In genomic region chr19:15199652-15200574, GRCh38 we compare ENCODE assay signal across 1 cellular context.
A peak's percentile ranks its signal among the peaks of the same experiment; 100 is the strongest.
TF ChIP-seq lines count a peak whose summit lies in the region.

No MANE protein-coding gene starts in this region.

TF ChIP-seq in HepG2, 621 proteins besides CTCF, POLR2A, EP300 and RAD21 (continued from another document):
- TF ChIP-seq PATZ1 (CRISPR knock-in tag; IDR thresholded peaks at IDR 0.05) (0 out of 2 replicates have a peak, but pooled peaks have one; percentile 30), HNRNPK (IDR thresholded peaks at IDR 0.05; ENCODE audit: low read depth, low read length, poor library complexity, severe bottlenecking) (peak; percentile 44), ZNF598 (CRISPR knock-in tag; IDR thresholded peaks at IDR 0.05; ENCODE audit: borderline replicate concordance) (no peak), ZBTB14 (CRISPR knock-in tag; IDR thresholded peaks at IDR 0.05) (peak; percentile 46; the same call in 1 of the 2 replicates), HOXA7 (CRISPR knock-in tag; IDR thresholded peaks at IDR 0.05) (no peak), SCMH1 (CRISPR knock-in tag; IDR thresholded peaks at IDR 0.05; ENCODE audit: borderline replicate concordance) (no peak), ZNF687 (CRISPR knock-in tag; IDR thresholded peaks at IDR 0.05) (peak; percentile 25; the same call in 1 of the 2 replicates), PRDM15 (CRISPR knock-in tag; IDR thresholded peaks at IDR 0.05) (peak; percentile 98)
